ENCODE assay signal across 2 cellular contexts in the genomic region with DNA sequence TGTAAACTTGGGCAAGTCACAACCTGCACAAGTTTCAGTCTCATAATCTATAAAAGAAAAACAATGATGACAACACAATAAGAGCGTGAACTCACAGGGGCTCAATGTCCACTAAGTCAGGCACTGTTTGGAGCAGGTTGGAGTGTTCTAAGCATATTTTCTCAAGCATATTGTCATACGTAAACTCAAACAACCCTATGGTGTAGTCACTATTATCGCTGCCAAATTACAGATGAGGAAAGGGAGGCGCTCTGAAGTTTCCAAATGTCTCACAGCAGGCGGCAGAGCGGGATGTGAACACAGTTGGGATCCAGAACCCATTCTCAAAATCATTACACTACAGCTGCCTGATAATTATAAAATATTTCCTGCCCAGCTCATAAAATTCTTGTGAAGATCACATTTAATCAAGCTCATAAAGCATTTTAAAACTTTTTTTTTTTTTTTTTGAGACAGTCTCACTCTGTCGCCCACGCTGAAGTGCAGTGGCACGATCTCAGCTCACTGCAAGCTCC.
TF ChIP-seq lines count a peak whose summit lies in the region.

No MANE protein-coding gene starts in this region.

TF ChIP-seq in HCT116, 20 proteins besides CTCF, POLR2A, EP300 and RAD21:
- TF ChIP-seq, protein P1, sequence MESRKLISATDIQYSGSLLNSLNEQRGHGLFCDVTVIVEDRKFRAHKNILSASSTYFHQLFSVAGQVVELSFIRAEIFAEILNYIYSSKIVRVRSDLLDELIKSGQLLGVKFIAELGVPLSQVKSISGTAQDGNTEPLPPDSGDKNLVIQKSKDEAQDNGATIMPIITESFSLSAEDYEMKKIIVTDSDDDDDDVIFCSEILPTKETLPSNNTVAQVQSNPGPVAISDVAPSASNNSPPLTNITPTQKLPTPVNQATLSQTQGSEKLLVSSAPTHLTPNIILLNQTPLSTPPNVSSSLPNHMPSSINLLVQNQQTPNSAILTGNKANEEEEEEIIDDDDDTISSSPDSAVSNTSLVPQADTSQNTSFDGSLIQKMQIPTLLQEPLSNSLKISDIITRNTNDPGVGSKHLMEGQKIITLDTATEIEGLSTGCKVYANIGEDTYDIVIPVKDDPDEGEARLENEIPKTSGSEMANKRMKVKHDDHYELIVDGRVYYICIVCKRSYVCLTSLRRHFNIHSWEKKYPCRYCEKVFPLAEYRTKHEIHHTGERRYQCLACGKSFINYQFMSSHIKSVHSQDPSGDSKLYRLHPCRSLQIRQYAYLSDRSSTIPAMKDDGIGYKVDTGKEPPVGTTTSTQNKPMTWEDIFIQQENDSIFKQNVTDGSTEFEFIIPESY (IDR thresholded peaks at IDR 0.05; ENCODE audit: extremely low read depth, insufficient replicate concordance, low read length), result no peak
TF ChIP-seq in HCT116: peak in this region for 0.

TF ChIP-seq in HepG2, 621 proteins besides CTCF, POLR2A, EP300 and RAD21 (continued from another document):
- TF ChIP-seq MAFF (IDR thresholded peaks at IDR 0.05; ENCODE audit: low read depth, low read length) (no peak), POLR2AphosphoS2 (IDR thresholded peaks at IDR 0.05; ENCODE audit: low read depth, low read length) (no peak), ZNF160 (CRISPR knock-in tag; IDR thresholded peaks at IDR 0.05) (no peak), FOXP1 (IDR thresholded peaks at IDR 0.05) (no peak), FOXP1 (CRISPR knock-in tag; IDR thresholded peaks at IDR 0.05) (no peak), FOXA1 (IDR thresholded peaks at IDR 0.05) (no peak), FOXA1 (CRISPR knock-in tag; IDR thresholded peaks at IDR 0.05) (no peak), SP1 (IDR thresholded peaks at IDR 0.05) (no peak), SP1 (CRISPR knock-in tag; IDR thresholded peaks at IDR 0.05) (no peak), ETV6 (CRISPR knock-in tag; conservative IDR thresholded peaks at IDR 0.05) (no peak), SOX13 (IDR thresholded peaks at IDR 0.05) (no peak), SOX13 (CRISPR knock-in tag; conservative IDR thresholded peaks at IDR 0.05 in 1 of 2, IDR thresholded peaks at IDR 0.05 in 1 of 2) (peak in 1 of 2 experiments; percentile 18; a peak in 1 of 4 replicates), SOX6 (IDR thresholded peaks at IDR 0.05) (no peak), SOX6 (CRISPR knock-in tag; IDR thresholded peaks at IDR 0.05) (peak; percentile 35; the same call in 1 of the 2 replicates), ARID3A (IDR thresholded peaks at IDR 0.05; ENCODE audit: low read depth, low read length) (0 out of 2 replicates have a peak, but pooled peaks have one; percentile 12), EEA1 (CRISPR knock-in tag; IDR thresholded peaks at IDR 0.05; ENCODE audit: borderline replicate concordance) (no peak), KLF9 (CRISPR knock-in tag; IDR thresholded peaks at IDR 0.05; ENCODE audit: low read depth) (no peak), ZNF3 (CRISPR knock-in tag; IDR thresholded peaks at IDR 0.05) (no peak), IRF2 (CRISPR knock-in tag; IDR thresholded peaks at IDR 0.05) (no peak), ZNF333 (CRISPR knock-in tag; IDR thresholded peaks at IDR 0.05; ENCODE audit: borderline replicate concordance) (no peak), ZNF264 (CRISPR knock-in tag; IDR thresholded peaks at IDR 0.05) (no peak), CENPT (CRISPR knock-in tag; IDR thresholded peaks at IDR 0.05; ENCODE audit: low read depth) (no peak), FOXA3 (CRISPR knock-in tag; IDR thresholded peaks at IDR 0.05) (no peak), HNF4A (CRISPR knock-in tag; IDR thresholded peaks at IDR 0.05) (0 out of 2 replicates have a peak, but pooled peaks have one; percentile 14), SOX5 (CRISPR knock-in tag; IDR thresholded peaks at IDR 0.05; ENCODE audit: borderline replicate concordance) (peak; percentile 29; the same call in 1 of the 2 replicates)
